Comparison of ENCODE assay signal across 25 cellular contexts in genomic region chr19:15274477-15274876, GRCh38. TPM values are rescaled to one million over a fixed set of nuclear protein-coding genes. Genes with fewer than 3 reads are reported as not detected.
A peak's percentile ranks its signal among the peaks of the same experiment; 100 is the strongest.
DNase-seq lines count a peak whose midpoint lies in the region; ATAC-seq, FAIRE-seq and TF ChIP-seq lines count a peak whose summit lies in the region.
"Had no signal": no experiment of that assay in that cellular context is flagged by ENCODE, and none has a peak within 500 bp of the region (broad histone marks: within the 10 kb centered on the region; RNA-seq: fewer than 3 reads in every experiment).

No MANE protein-coding gene starts in this region.

- peak overlapping the region; percentile 58 for H3K27ac Mint-ChIP-seq in activated CD4-positive, alpha-beta memory T cell treated with anti-CD3 and anti-CD28 coated beads for 36 hours
- H3K27ac Mint-ChIP-seq in activated CD4-positive, alpha-beta memory T cell treated with anti-CD3 and anti-CD28 coated beads, Interleukin-2, amount 10 ng/mL, durations not matched to agents 7 days and 5 days = no peak overlapping the region
- no peak overlapping the region for H3K27ac Mint-ChIP-seq in GM23338

- no peak overlapping the region for H3K14ac ChIP-seq in H1 (ENCODE audit: insufficient read length)

- no peak overlapping the region for H2BK12ac ChIP-seq in H1 (ENCODE audit: low read depth, low read length)

- H3K23me2 ChIP-seq in H1 (ENCODE audit: low read depth, low read length) = no peaks in the 10 kb centered on the region

- H3K4ac ChIP-seq in H1 (replicated peaks; ENCODE audit: insufficient read length, low read depth, low read length) = no peak overlapping the region

- H3K18ac ChIP-seq in H1 (ENCODE audit: extremely low read depth, low read length) = no peak overlapping the region

- POLR2A ChIA-PET in activated CD4-positive, alpha-beta memory T cell treated with anti-CD3 and anti-CD28 coated beads for 36 hours (lab: Charles Lee) = interaction anchor here (0.7 kb wide), 1 partner anchor 105 kb away, joined by 3 read pairs; no protein-coding TSS in a partner anchor
- POLR2A ChIA-PET in activated CD4-positive, alpha-beta memory T cell treated with anti-CD3 and anti-CD28 coated beads, Interleukin-2, amount 10 ng/mL, durations not matched to agents 7 days and 5 days (lab: Charles Lee) = interaction anchor here (1.1 kb wide), 1 partner anchor 9 kb away, joined by 3 read pairs; no protein-coding TSS in a partner anchor
- POLR2A ChIA-PET in H1 (lab: Charles Lee; ENCODE audit: partially characterized antibody) = interaction anchor here (1.0 to 1.7 kb wide), 4 partner anchors 8 to 41 kb away, joined by 3 to 5 read pairs (median 3); no protein-coding TSS in a partner anchor

- H2AFZ ChIP-seq in GM23338 (no peak overlapping the region), H1 (ENCODE audit: low read length) (no peak overlapping the region)

- FAIRE-seq in H1 (lab: Jason Lieb, UNC) = no peak
- FAIRE-seq: A204.1, H54, small intestine, TTC549 had no signal

- H3K9me2 ChIP-seq in GM23338 (ENCODE audit: insufficient read depth) = no peaks in the 10 kb centered on the region

- H3K79me1 ChIP-seq in H1 (ENCODE audit: low read depth, low read length) = peaks cover 34% of the 10 kb centered on the region

- H3K56ac ChIP-seq in H1 (replicated peaks; ENCODE audit: insufficient read length, low read depth, low read length) = no peak overlapping the region

- no peak overlapping the region for H4K91ac ChIP-seq in H1 (replicated peaks; ENCODE audit: insufficient read length, low read length)

- no peak overlapping the region for H3K23ac ChIP-seq in H1 (ENCODE audit: insufficient read length)

- H3K27me3 Mint-ChIP-seq in activated CD4-positive, alpha-beta memory T cell treated with anti-CD3 and anti-CD28 coated beads for 36 hours = no peaks in the 10 kb centered on the region
- no peaks in the 10 kb centered on the region for H3K27me3 Mint-ChIP-seq in activated CD4-positive, alpha-beta memory T cell treated with anti-CD3 and anti-CD28 coated beads, Interleukin-2, amount 10 ng/mL, durations not matched to agents 7 days and 5 days
- H3K27me3 Mint-ChIP-seq in GM23338 (ENCODE audit: insufficient read depth, low read depth, poor library complexity) = peaks cover 17% of the 10 kb centered on the region

- H3K9me3 ChIP-seq in H1 (ENCODE audit: insufficient read depth in 2 of 2, low read depth in 1 of 2, low read length in 1 of 2) (no peaks in the 10 kb centered on the region), gastrocnemius medialis (no peaks in the 10 kb centered on the region), WERI-Rb-1 (ENCODE audit: severe bottlenecking) (no peaks in the 10 kb centered on the region)
- H3K9me3 ChIP-seq: BE2C, transverse colon had no signal

- H2BK120ac ChIP-seq in H1 (replicated peaks; ENCODE audit: low read depth, low read length) = no peak overlapping the region

- TF ChIP-seq POLR2A in H1 (IDR thresholded peaks at IDR 0.05; ENCODE audit: control extremely low read depth in 1 of 2, low read depth in 2 of 2, low read length in 2 of 2) (no peak), gastrocnemius medialis (IDR thresholded peaks at IDR 0.05) (no peak)

- H3K27me3 ChIP-seq in GM23338 (ENCODE audit: insufficient read depth) (no peaks in the 10 kb centered on the region), H1 (replicated peaks in 1 of 4; ENCODE audit: control insufficient read depth in 3 of 4, extremely low read depth in 1 of 4, insufficient read depth in 3 of 4, low read length in 3 of 4) (no peaks in the 10 kb centered on the region), gastrocnemius medialis (no peaks in the 10 kb centered on the region), WERI-Rb-1 (ENCODE audit: insufficient read depth, low read depth, severe bottlenecking) (no peaks in the 10 kb centered on the region)
- H3K27me3 ChIP-seq: BE2C, foreskin keratinocyte, transverse colon had no signal

- 94% methylated on average over 4 of the region's 4 CpGs; no CpG with 5 or more reads in 1 of the 2 experiments for WGBS in H1 (ENCODE audit: extremely low coverage in 1 of 2, insufficient coverage in 1 of 2, insufficient read length in 1 of 2, insufficient replicate concordance in 2 of 2, low coverage in 1 of 2, low lambda C conversion rate in 2 of 2, missing lambda C conversion rate in 1 of 2), 2 experiments

- H3K4me1 ChIP-seq in GM23338 (ENCODE audit: insufficient read depth) (peaks cover 14% of the 10 kb centered on the region), H1 (replicated peaks in 1 of 4; ENCODE audit: control insufficient read depth in 3 of 4, insufficient read depth in 4 of 4, low read length in 3 of 4) (no peaks in the 10 kb centered on the region; a peak in 3 of 7 replicates), gastrocnemius medialis (peaks cover 79 to 81% of the 10 kb centered on the region in 2 donors)

- no peak overlapping the region for H2AK5ac ChIP-seq in H1 (ENCODE audit: low read depth, low read length)

- H3K36me3 Mint-ChIP-seq in activated CD4-positive, alpha-beta memory T cell treated with anti-CD3 and anti-CD28 coated beads for 36 hours = peaks cover 19% of the 10 kb centered on the region
- H3K36me3 Mint-ChIP-seq in activated CD4-positive, alpha-beta memory T cell treated with anti-CD3 and anti-CD28 coated beads, Interleukin-2, amount 10 ng/mL, durations not matched to agents 7 days and 5 days (ENCODE audit: low read depth) = peaks cover 28% of the 10 kb centered on the region
- H3K36me3 Mint-ChIP-seq in GM23338 (ENCODE audit: low read depth) = peaks cover 35% of the 10 kb centered on the region

- no peak for TF ChIP-seq EP300 in H1 (IDR thresholded peaks at IDR 0.05; ENCODE audit: borderline replicate concordance in 1 of 2, low read depth in 2 of 2, low read length in 2 of 2)

- no peak for TF ChIP-seq CTCF in GM23338 (conservative IDR thresholded peaks at IDR 0.05; ENCODE audit: low read depth in 2 of 2)
- TF ChIP-seq CTCF in H1 (IDR thresholded peaks at IDR 0.05; ENCODE audit: control extremely low read depth in 1 of 3, insufficient read depth in 1 of 3, low read depth in 1 of 3, low read length in 3 of 3) = no peak
- TF ChIP-seq CTCF in gastrocnemius medialis (IDR thresholded peaks at IDR 0.05 in 4 of 5, conservative IDR thresholded peaks at IDR 0.05 in 1 of 5) = no peak
- no peak for TF ChIP-seq CTCF in WERI-Rb-1 (IDR thresholded peaks at IDR 0.05; ENCODE audit: low read depth, low read length)

- no peak for DNase-seq in activated CD4-positive, alpha-beta memory T cell treated with anti-CD3 and anti-CD28 coated beads for 36 hours
- no peak for DNase-seq in activated CD4-positive, alpha-beta memory T cell treated with anti-CD3 and anti-CD28 coated beads, Interleukin-2, amount 10 ng/mL, durations not matched to agents 7 days and 5 days
- DNase-seq in GM23338 (ENCODE audit: low spot score) (no peak), H1 (ENCODE audit: low read depth in 1 of 2, low spot score in 2 of 2) (no peak), gastrocnemius medialis (peak in 1 of 2 donors; percentile 42), WERI-Rb-1 (no peak)
- DNase-seq: activated gamma-delta T cell; amniotic stem cell; BE2C; central memory CD4-positive, alpha-beta T cell; EL; foreskin keratinocyte; NCI-H1105 treated with DMSO at 0.1 percent for 48 hours; NCI-H446; PC-3; small intestine; stimulated activated naive CD8-positive, alpha-beta T cell treated with anti-CD3 and anti-CD28 coated beads, Interleukin-15, Interleukin-2, amounts not matched to agents 100 U/mL and 50 U/mL, for 24 hours; transverse colon had no signal

- no peak overlapping the region for H2BK15ac ChIP-seq in H1 (ENCODE audit: low read length)

- peak overlapping the region; percentile 45; the same call in 1 of the 2 replicates for H2BK5ac ChIP-seq in H1 (ENCODE audit: low read depth, low read length)

- no peak overlapping the region for H4K8ac ChIP-seq in H1 (ENCODE audit: extremely low read depth, insufficient read depth, low read length)

- no peak overlapping the region for H3K4me2 ChIP-seq in GM23338
- H3K4me2 ChIP-seq in H1 (ENCODE audit: insufficient read depth in 1 of 2, low read depth in 2 of 2, low read length in 2 of 2) = no peak overlapping the region

- CTCF ChIA-PET in activated CD4-positive, alpha-beta memory T cell treated with anti-CD3 and anti-CD28 coated beads for 36 hours (lab: Charles Lee) = interaction anchor here (0.6 kb wide), 2 partner anchors 48 to 78 kb away, joined by 3 read pairs; no protein-coding TSS in a partner anchor
- CTCF ChIA-PET in activated CD4-positive, alpha-beta memory T cell treated with anti-CD3 and anti-CD28 coated beads, Interleukin-2, amount 10 ng/mL, durations not matched to agents 7 days and 5 days (lab: Charles Lee) = no interaction called here
- CTCF ChIA-PET in H1 (lab: Charles Lee; ENCODE audit: partially characterized antibody) = interaction anchor here (0.5 to 1.4 kb wide), 4 partner anchors 10 to 1878 kb away, joined by 3 read pairs; no protein-coding TSS in a partner anchor

- no peak overlapping the region for H4K5ac ChIP-seq in H1 (ENCODE audit: insufficient read length, low read depth, low read length)

- peaks cover 1% of the 10 kb centered on the region; the same call in 1 of the 2 replicates for H3F3A ChIP-seq in GM23338 (replicated peaks; ENCODE audit: low read depth)

- H3K4me3 ChIP-seq in GM23338 (no peak overlapping the region), H1 (ENCODE audit: extremely low read depth in 1 of 4, insufficient read depth in 2 of 4, low read depth in 3 of 4, low read length in 4 of 4) (no peak overlapping the region), gastrocnemius medialis (no peak overlapping the region), WERI-Rb-1 (ENCODE audit: low read depth, low read length) (no peak overlapping the region)
- H3K4me3 ChIP-seq: transverse colon had no signal

- intact Hi-C loops in activated CD4-positive, alpha-beta memory T cell treated with anti-CD3 and anti-CD28 coated beads for 36 hours (cut with micrococcal nuclease) = no loop called here
- intact Hi-C loops in gastrocnemius medialis (cut with DNase I; ENCODE audit: low total_unique reads) = no loop called here

- H3K4me1 Mint-ChIP-seq in activated CD4-positive, alpha-beta memory T cell treated with anti-CD3 and anti-CD28 coated beads for 36 hours (ENCODE audit: low read depth) = peaks cover 49% of the 10 kb centered on the region
- peaks cover 6% of the 10 kb centered on the region for H3K4me1 Mint-ChIP-seq in activated CD4-positive, alpha-beta memory T cell treated with anti-CD3 and anti-CD28 coated beads, Interleukin-2, amount 10 ng/mL, durations not matched to agents 7 days and 5 days
- H3K4me1 Mint-ChIP-seq in GM23338 = peaks cover 25% of the 10 kb centered on the region

- no peak overlapping the region for H2BK20ac ChIP-seq in H1 (ENCODE audit: low read length)

- H3K27ac ChIP-seq in GM23338 (ENCODE audit: low read depth) (peak overlapping the region; percentile 39; the same call in 1 of the 2 replicates), H1 (ENCODE audit: low read depth, low read length) (no peak overlapping the region), gastrocnemius medialis (peak overlapping the region; percentile 62 to 93 (median 88)), WERI-Rb-1 (no peak overlapping the region)
- H3K27ac ChIP-seq: foreskin keratinocyte, transverse colon had no signal

- TF ChIP-seq RAD21 in H1 (IDR thresholded peaks at IDR 0.05 in 1 of 2, conservative IDR thresholded peaks at IDR 0.05 in 1 of 2; ENCODE audit: low read depth in 2 of 2, low read length in 2 of 2) = no peak

- no peaks in the 10 kb centered on the region for H3K9me3 Mint-ChIP-seq in activated CD4-positive, alpha-beta memory T cell treated with anti-CD3 and anti-CD28 coated beads for 36 hours
- no peaks in the 10 kb centered on the region for H3K9me3 Mint-ChIP-seq in activated CD4-positive, alpha-beta memory T cell treated with anti-CD3 and anti-CD28 coated beads, Interleukin-2, amount 10 ng/mL, durations not matched to agents 7 days and 5 days
- H3K9me3 Mint-ChIP-seq in GM23338 = no peaks in the 10 kb centered on the region

- H4K20me1 ChIP-seq in GM23338 (replicated peaks; ENCODE audit: insufficient read depth) = peaks cover 96% of the 10 kb centered on the region
- peaks cover 29 to 54% of the 10 kb centered on the region in 2 experiments for H4K20me1 ChIP-seq in H1 (replicated peaks in 1 of 2; ENCODE audit: control insufficient read depth in 1 of 2, insufficient read depth in 2 of 2, low read length in 2 of 2)

- no peak overlapping the region for H3K9ac ChIP-seq in H1 (replicated peaks in 1 of 4; ENCODE audit: extremely low read depth in 1 of 4, low read depth in 3 of 4, low read length in 3 of 4)

- peaks cover 100% of the 10 kb centered on the region for H3K79me2 ChIP-seq in GM23338 (replicated peaks; ENCODE audit: insufficient read depth)
- peaks cover 36 to 100% of the 10 kb centered on the region in 2 experiments for H3K79me2 ChIP-seq in H1 (ENCODE audit: control insufficient read depth in 1 of 2, insufficient read depth in 2 of 2, low read length in 2 of 2)

- in situ Hi-C loops in gastrocnemius medialis (cut with MboI; ENCODE audit: low sequenced_read_pairs in 4 of 4) = loop anchor here in 3 of 4 donors (10.0 to 25.0 kb wide), 3 partner anchors 50 to 163 kb away; partner anchors contain the start of gene WIZ (in 2 of the 3)

- H3K36me3 ChIP-seq in GM23338 (ENCODE audit: insufficient read depth) (peaks cover 13% of the 10 kb centered on the region; the same call in 1 of the 2 replicates), H1 (ENCODE audit: control insufficient read depth in 2 of 4, insufficient read depth in 4 of 4, low read length in 3 of 4) (peaks cover 11 to 28% (median 23%) of the 10 kb centered on the region in 4 experiments; a peak in 7 of 8 replicates), gastrocnemius medialis (peaks cover 0 to 28% of the 10 kb centered on the region in 2 donors), WERI-Rb-1 (peaks cover 42% of the 10 kb centered on the region)

- H3K4me3 Mint-ChIP-seq in activated CD4-positive, alpha-beta memory T cell treated with anti-CD3 and anti-CD28 coated beads for 36 hours = no peak overlapping the region
- no peak overlapping the region for H3K4me3 Mint-ChIP-seq in activated CD4-positive, alpha-beta memory T cell treated with anti-CD3 and anti-CD28 coated beads, Interleukin-2, amount 10 ng/mL, durations not matched to agents 7 days and 5 days
- H3K4me3 Mint-ChIP-seq in GM23338 = no peak overlapping the region

- no peak for ATAC-seq in GM23338
- peak; percentile 16 to 28 for ATAC-seq in gastrocnemius medialis
- no peak for ATAC-seq in GM19455 (IDR thresholded peaks at IDR 0.05; ENCODE audit: unreplicated experiment)
- no peak for ATAC-seq in GM18502 (IDR thresholded peaks at IDR 0.05; ENCODE audit: poor library complexity, unreplicated experiment)
- ATAC-seq: foreskin keratinocyte; PC-3; stimulated activated naive CD8-positive, alpha-beta T cell treated with anti-CD3 and anti-CD28 coated beads, Interleukin-15, Interleukin-2, amounts not matched to agents 100 U/mL and 50 U/mL, for 24 hours had no signal

RNA-seq across cellular contexts. Expression of gene EPHX3, which starts 42.2 kb away (rescaled TPM):
- not detected for total RNA-seq in activated CD4-positive, alpha-beta memory T cell treated with anti-CD3 and anti-CD28 coated beads for 36 hours
- under 1 TPM in 1 of 2 experiments, not detected in 1; 0.20 TPM for total RNA-seq in activated CD4-positive, alpha-beta memory T cell treated with anti-CD3 and anti-CD28 coated beads, Interleukin-2, amount 10 ng/mL, durations not matched to agents 7 days and 5 days
- 15.0 and 24.8 TPM in 2 replicates for total RNA-seq in GM23338 (2014; rRNA removed; shearing (Covaris generic))
- 19.7 and 19.8 TPM in 2 replicates for polyA plus RNA-seq in GM23338 (2016; fragmentation: Nextera tagmentation; extraction: Ambion mirVana)
- total RNA-seq in H1 (2021; fragmentation: NEBNext Ultra II Directional; extraction: Animal tissue kit (Norgen Biotek cat#: 25700)) = 30.2 and 30.9 TPM in 2 replicates
- polyA plus RNA-seq in H1 (2011; rRNA removed) = 47.6 and 67.5 TPM in 2 replicates
- 24.1 TPM for polyA plus RNA-seq in H1 (2011; cell fraction: cytosol; rRNA removed)
- 51.8 TPM for polyA plus RNA-seq in H1 (2011; cell fraction: nucleus; rRNA removed)
- 25.8 to 35.8 TPM (median 34.5 TPM) in 4 replicates for polyA plus RNA-seq in H1 (2012, experiment 1 of 2)
- polyA plus RNA-seq in H1 (2012, experiment 2 of 2) = 44.5 TPM
- 39.3 TPM for polyA plus RNA-seq in H1 (2013, experiment 1 of 2)
- polyA plus RNA-seq in H1 (2013, experiment 2 of 2) = 42.0 TPM
- polyA minus RNA-seq in H1 (2011; rRNA and poly(A)+ RNA removed) = 25.4 and 38.4 TPM in 2 replicates
- polyA minus RNA-seq in H1 (2011; cell fraction: cytosol; rRNA and poly(A)+ RNA removed) = 11.8 TPM
- 14.0 TPM for polyA minus RNA-seq in H1 (2011; cell fraction: nucleus; rRNA and poly(A)+ RNA removed)
- not detected for total RNA-seq in gastrocnemius medialis
- total RNA-seq: foreskin keratinocyte, lung microvascular endothelial cell, PC-3, pulmonary artery endothelial cell, transverse colon had no signal

RNA-seq across cellular contexts. Expression of gene BRD4, which starts 57.9 kb away (rescaled TPM):
- total RNA-seq in activated CD4-positive, alpha-beta memory T cell treated with anti-CD3 and anti-CD28 coated beads for 36 hours = 100 to 1,000 TPM in 1 of 2 experiments, 10 to 100 TPM in 1; 94.5 to 103 TPM
- 100 to 1,000 TPM; 103 to 110 TPM for total RNA-seq in activated CD4-positive, alpha-beta memory T cell treated with anti-CD3 and anti-CD28 coated beads, Interleukin-2, amount 10 ng/mL, durations not matched to agents 7 days and 5 days
- total RNA-seq in GM23338 (2014; rRNA removed; shearing (Covaris generic)) = 63.5 and 63.8 TPM in 2 replicates
- polyA plus RNA-seq in GM23338 (2016; fragmentation: Nextera tagmentation; extraction: Ambion mirVana) (115 and 127 TPM in 2 replicates), H1 (2011; rRNA removed) (14.1 and 17.6 TPM in 2 replicates)
- total RNA-seq in H1 (2021; fragmentation: NEBNext Ultra II Directional; extraction: Animal tissue kit (Norgen Biotek cat#: 25700)) = 144 and 146 TPM in 2 replicates
- polyA plus RNA-seq in H1 (2011; cell fraction: cytosol; rRNA removed) = 9.1 TPM
- 44.8 TPM for polyA plus RNA-seq in H1 (2011; cell fraction: nucleus; rRNA removed)
- 76.6 to 103 TPM (median 93.2 TPM) in 4 replicates for polyA plus RNA-seq in H1 (2012, experiment 1 of 2)
- 35.4 TPM for polyA plus RNA-seq in H1 (2012, experiment 2 of 2)
- polyA plus RNA-seq in H1 (2013, experiment 1 of 2) = 77.1 TPM
- polyA plus RNA-seq in H1 (2013, experiment 2 of 2) = 72.4 TPM
- 26.9 and 36.3 TPM in 2 replicates for polyA minus RNA-seq in H1 (2011; rRNA and poly(A)+ RNA removed)
- polyA minus RNA-seq in H1 (2011; cell fraction: cytosol; rRNA and poly(A)+ RNA removed) = 44.7 TPM
- polyA minus RNA-seq in H1 (2011; cell fraction: nucleus; rRNA and poly(A)+ RNA removed) = 77.2 TPM
- total RNA-seq in gastrocnemius medialis = 10 to 100 TPM; 64.8 to 83.2 (median 73.9) TPM

Comparison
In these comparisons a context has a peak if more than half of its experiments do, and no peak if none do; other contexts are left out.
1. ATAC-seq: peak in gastrocnemius medialis (2 of 2); none in GM23338 (single experiment), GM19455 (single experiment) and GM18502 (single experiment).
2. H3K27ac ChIP-seq: peak in GM23338 (single experiment) and gastrocnemius medialis (4 of 4); none in H1 (single experiment) and WERI-Rb-1 (single experiment).
3. RNA of gene EPHX3, which starts 42.2 kb away (total RNA-seq): 30.2 to 30.9 TPM in H1 and 15.0 to 24.8 TPM in GM23338; 0.20 TPM in activated CD4-positive, alpha-beta memory T cell treated with anti-CD3 and anti-CD28 coated beads, Interleukin-2, amount 10 ng/mL, durations not matched to agents 7 days and 5 days, not detected in activated CD4-positive, alpha-beta memory T cell treated with anti-CD3 and anti-CD28 coated beads for 36 hours and not detected in gastrocnemius medialis; every median in the first group is over 10 times any median in the second.